Comparison of ENCODE assay signal across 23 cellular contexts in the genomic region with DNA sequence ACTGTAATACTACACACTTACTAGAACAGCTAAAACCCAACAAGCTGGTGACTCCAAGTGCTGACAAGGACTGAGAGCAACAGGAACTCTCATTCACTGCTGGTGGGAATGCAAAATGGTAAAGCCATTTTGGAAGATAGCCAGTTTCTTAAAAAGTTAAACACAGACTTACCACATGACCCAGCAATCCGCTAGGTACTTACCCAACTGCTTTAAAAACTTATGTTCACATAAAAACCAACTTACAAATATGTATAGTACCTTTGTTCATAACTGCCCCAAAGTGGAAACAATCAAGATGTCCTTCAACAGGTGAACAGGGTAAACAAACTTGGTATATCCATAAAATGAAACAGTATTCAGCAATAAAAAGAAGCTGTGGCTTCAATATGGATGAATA.
"Had no signal": no experiment of that assay in that cellular context is flagged by ENCODE, and none has a peak within 500 bp of the region (broad histone marks: within the 10 kb centered on the region; RNA-seq: fewer than 3 reads in every experiment).

No MANE protein-coding gene starts in this region.

- H3K27ac ChIP-seq: RWPE1, SJCRH30 had no signal

- H3K9me3 ChIP-seq: SJCRH30 had no signal

- H3K36me3 ChIP-seq: SJCRH30 had no signal

- DNase-seq: Kasumi-1, KG1, MM.1S, NCI-H1092 treated with DMSO at 0.1 percent for 48 hours, NCI-H1436, NCI-H187, NCI-H2029, NCI-H2081 treated with DMSO at 0.1 percent for 48 hours, NCI-H2171, NCI-H226, NCI-H446, NCI-H510A, NCI-H524 treated with DMSO at 0.1 percent for 48 hours, NCI-H69, NCI-H774, PC-3, SHP77, T-helper 1 cell had no signal

- H3K27me3 ChIP-seq: SJCRH30 had no signal

- H3K4me1 ChIP-seq: SJCRH30 had no signal

- H3K4me3 ChIP-seq: SJCRH30 had no signal

- FAIRE-seq: HTR-8/SVneo had no signal

- ATAC-seq: Panc1, PC-3, SK-N-SH treated with all-trans-retinoic acid at 6 μM for 48 hours had no signal
